ENCODE assay signal across 15 cellular contexts in the genomic region with DNA sequence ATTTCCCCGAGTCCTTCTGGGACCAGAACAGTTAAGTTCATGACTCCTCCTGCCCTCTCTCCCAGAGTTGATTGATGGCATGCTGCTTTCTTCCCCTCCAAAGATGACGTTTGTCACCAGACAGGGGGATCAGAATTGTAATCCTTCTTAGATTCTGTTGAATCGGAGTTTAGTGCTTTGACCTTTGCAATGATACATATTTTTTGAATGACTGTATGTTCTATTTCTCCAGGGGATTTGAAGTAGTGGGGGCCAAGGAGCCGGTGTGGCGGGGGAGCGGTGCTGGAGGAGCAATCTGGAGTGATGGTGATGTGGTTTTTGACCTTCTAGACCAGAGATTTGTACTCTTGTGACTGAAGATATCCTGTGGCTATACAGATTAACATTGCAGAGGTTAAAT.
DNase-seq lines count a peak whose midpoint lies in the region; TF ChIP-seq lines count a peak whose summit lies in the region.
"Had no signal": no experiment of that assay in that cellular context is flagged by ENCODE, and none has a peak within 500 bp of the region (broad histone marks: within the 10 kb centered on the region; RNA-seq: fewer than 3 reads in every experiment).

No MANE protein-coding gene starts in this region.

- H3K9me3 ChIP-seq in esophagus muscularis mucosa: no peaks in the 10 kb centered on the region
- H3K9me3 ChIP-seq in neural cell (ENCODE audit: low read length): no peaks in the 10 kb centered on the region
- H3K9me3 ChIP-seq in smooth muscle cell (replicated peaks; ENCODE audit: low read depth): no peaks in the 10 kb centered on the region
- H3K9me3 ChIP-seq in SK-N-SH: no peaks in the 10 kb centered on the region
- H3K9me3 ChIP-seq: BLaER1 treated with 17β-estradiol and CSF1 and Interleukin-3, amounts not matched to agents 10 nM and 100 nM had no signal

- H4K20me1 ChIP-seq in neural cell (ENCODE audit: insufficient read depth) (no peaks in the 10 kb centered on the region), smooth muscle cell (ENCODE audit: low read depth) (no peaks in the 10 kb centered on the region), SK-N-SH (ENCODE audit: insufficient read depth) (no peaks in the 10 kb centered on the region)
- H4K20me1 ChIP-seq: BLaER1 treated with 17β-estradiol and CSF1 and Interleukin-3, amounts not matched to agents 10 nM and 100 nM had no signal

- no peaks in the 10 kb centered on the region for H3K4me1 Mint-ChIP-seq in endothelial cell (ENCODE audit: unreplicated experiment)
- H3K4me1 Mint-ChIP-seq: CD4-positive, CD25-positive, alpha-beta regulatory T cell had no signal

- DNase-seq in T1000 (lab: John Stamatoyannopoulos, UW): peak; percentile 6
- DNase-seq in esophagus muscularis mucosa (ENCODE audit: extremely low spot score): peak; percentile 91
- DNase-seq in smooth muscle cell (lab: John Stamatoyannopoulos, UW; ENCODE audit: unreplicated experiment): no peak
- DNase-seq in SK-N-SH: no peak
- no peak for DNase-seq in NCI-H526 treated with DMSO at 0.1 percent for 48 hours (lab: John Stamatoyannopoulos, UW)
- no peak for DNase-seq in endothelial cell (ENCODE audit: low spot score)
- DNase-seq: ACHN; CD4-positive, CD25-positive, alpha-beta regulatory T cell; DMS53; GF-D8; H7 had no signal

- H3F3A ChIP-seq in neural cell (ENCODE audit: insufficient read depth, low read length, poor library complexity, severe bottlenecking): no peaks in the 10 kb centered on the region
- H3F3A ChIP-seq in smooth muscle cell (ENCODE audit: low read depth): no peaks in the 10 kb centered on the region
- no peaks in the 10 kb centered on the region for H3F3A ChIP-seq in SK-N-SH (replicated peaks; ENCODE audit: insufficient read depth)

- H3K9me3 Mint-ChIP-seq in endothelial cell (ENCODE audit: unreplicated experiment): no peaks in the 10 kb centered on the region
- H3K9me3 Mint-ChIP-seq: GM23338 had no signal

- 40% methylated on average over 6 of the region's 6 CpGs for WGBS in esophagus muscularis mucosa
- 30% methylated on average over 6 of the region's 6 CpGs for WGBS in smooth muscle cell (ENCODE audit: low lambda C conversion rate)
- 29% methylated on average over 6 of the region's 6 CpGs for whole genome bisulfite sequencing in SK-N-SH (ENCODE audit: low lambda C conversion rate)

- peaks cover 0 to 23% (median 18%) of the 10 kb centered on the region in 4 donors for H3K4me1 ChIP-seq in esophagus muscularis mucosa
- H3K4me1 ChIP-seq in smooth muscle cell (ENCODE audit: low read depth): no peaks in the 10 kb centered on the region
- H3K4me1 ChIP-seq in SK-N-SH (ENCODE audit: control insufficient read depth in 1 of 2, insufficient read depth in 2 of 2, low read depth in 1 of 2, low read length in 1 of 2): peaks cover 0 to 14% of the 10 kb centered on the region in 2 experiments; a peak in 2 of 4 replicates
- H3K4me1 ChIP-seq: BLaER1 treated with 17β-estradiol and CSF1 and Interleukin-3, amounts not matched to agents 10 nM and 100 nM had no signal

- TF ChIP-seq POLR2A in esophagus muscularis mucosa (IDR thresholded peaks at IDR 0.05; ENCODE audit: low read depth): no peak

- H3K9me2 ChIP-seq in neural cell (ENCODE audit: insufficient read depth, low read length) (no peaks in the 10 kb centered on the region), SK-N-SH (no peaks in the 10 kb centered on the region)

- CTCF ChIA-PET in SK-N-SH (lab: Yijun Ruan, JAX): no interaction called here

- no peak overlapping the region for H3K4me2 ChIP-seq in neural cell (ENCODE audit: low read length)
- peak overlapping the region; percentile 46 for H3K4me2 ChIP-seq in smooth muscle cell
- no peak overlapping the region for H3K4me2 ChIP-seq in SK-N-SH
- H3K4me2 ChIP-seq: BLaER1 treated with 17β-estradiol and CSF1 and Interleukin-3, amounts not matched to agents 10 nM and 100 nM; GM23338 had no signal

- POLR2A ChIA-PET in SK-N-SH (lab: Yijun Ruan, JAX): no interaction called here

- H3K36me3 ChIP-seq in esophagus muscularis mucosa (no peaks in the 10 kb centered on the region), neural cell (ENCODE audit: insufficient read depth, low read length) (no peaks in the 10 kb centered on the region), smooth muscle cell (ENCODE audit: low read depth) (no peaks in the 10 kb centered on the region), SK-N-SH (replicated peaks in 1 of 2; ENCODE audit: control insufficient read depth in 1 of 2, insufficient read depth in 2 of 2, low read length in 1 of 2) (no peaks in the 10 kb centered on the region)
- H3K36me3 ChIP-seq: BLaER1 treated with 17β-estradiol and CSF1 and Interleukin-3, amounts not matched to agents 10 nM and 100 nM had no signal

- no peak overlapping the region for H3K4me3 Mint-ChIP-seq in endothelial cell (ENCODE audit: unreplicated experiment)
- H3K4me3 Mint-ChIP-seq: CD4-positive, CD25-positive, alpha-beta regulatory T cell; GM23338 had no signal

- H3K27me3 Mint-ChIP-seq in endothelial cell (ENCODE audit: unreplicated experiment): no peaks in the 10 kb centered on the region
- H3K27me3 Mint-ChIP-seq: CD4-positive, CD25-positive, alpha-beta regulatory T cell had no signal

- H3K27me3 ChIP-seq in esophagus muscularis mucosa (no peaks in the 10 kb centered on the region), neural cell (ENCODE audit: insufficient read depth, low read depth, low read length) (no peaks in the 10 kb centered on the region), smooth muscle cell (ENCODE audit: low read depth) (no peaks in the 10 kb centered on the region), SK-N-SH (ENCODE audit: insufficient read depth) (no peaks in the 10 kb centered on the region)
- H3K27me3 ChIP-seq: BLaER1 treated with 17β-estradiol and CSF1 and Interleukin-3, amounts not matched to agents 10 nM and 100 nM had no signal

- no peak overlapping the region for H3K9ac ChIP-seq in neural cell (ENCODE audit: low read length)
- no peak overlapping the region for H3K9ac ChIP-seq in smooth muscle cell (ENCODE audit: low read depth)
- H3K9ac ChIP-seq in SK-N-SH: no peak overlapping the region
- H3K9ac ChIP-seq: BLaER1 treated with 17β-estradiol and CSF1 and Interleukin-3, amounts not matched to agents 10 nM and 100 nM had no signal

- TF ChIP-seq RAD21 in neural cell (conservative IDR thresholded peaks at IDR 0.05): no peak
- no peak for TF ChIP-seq RAD21 in SK-N-SH (IDR thresholded peaks at IDR 0.05; ENCODE audit: low read length)

- no peaks in the 10 kb centered on the region for H3K36me3 Mint-ChIP-seq in endothelial cell (ENCODE audit: low read depth, unreplicated experiment)
- H3K36me3 Mint-ChIP-seq: CD4-positive, CD25-positive, alpha-beta regulatory T cell had no signal

- no peak overlapping the region for H3K4me3 ChIP-seq in esophagus muscularis mucosa
- H3K4me3 ChIP-seq in neural cell (ENCODE audit: low read length): no peak overlapping the region
- no peak overlapping the region for H3K4me3 ChIP-seq in smooth muscle cell
- H3K4me3 ChIP-seq in SK-N-SH (ENCODE audit: low read depth in 2 of 2, low read length in 1 of 2): no peak overlapping the region
- H3K4me3 ChIP-seq: BLaER1 treated with 17β-estradiol and CSF1 and Interleukin-3, amounts not matched to agents 10 nM and 100 nM; GM23338 had no signal

- H3K27ac ChIP-seq in esophagus muscularis mucosa (replicated peaks in 1 of 4) (no peak overlapping the region), neural cell (ENCODE audit: low read length) (no peak overlapping the region), smooth muscle cell (ENCODE audit: low read depth) (no peak overlapping the region), SK-N-SH (ENCODE audit: low read depth in 2 of 2, low read length in 1 of 2) (no peak overlapping the region)
- H3K27ac ChIP-seq: BLaER1 treated with 17β-estradiol and CSF1 and Interleukin-3, amounts not matched to agents 10 nM and 100 nM; HL-60 had no signal

- no peak for TF ChIP-seq EP300 in esophagus muscularis mucosa (IDR thresholded peaks at IDR 0.05)
- TF ChIP-seq EP300 in neural cell (conservative IDR thresholded peaks at IDR 0.05; ENCODE audit: poor library complexity, severe bottlenecking): peak; percentile 22
- TF ChIP-seq EP300 in SK-N-SH (IDR thresholded peaks at IDR 0.05; ENCODE audit: borderline replicate concordance in 1 of 2, low read depth in 1 of 2, low read length in 1 of 2): no peak

- H2AFZ ChIP-seq in neural cell (ENCODE audit: low read depth, low read length) (no peak overlapping the region), smooth muscle cell (ENCODE audit: low read depth) (no peak overlapping the region), SK-N-SH (ENCODE audit: low read depth) (no peak overlapping the region)
- H2AFZ ChIP-seq: GM23338 had no signal

- no peak for TF ChIP-seq CTCF in esophagus muscularis mucosa (IDR thresholded peaks at IDR 0.05)
- no peak for TF ChIP-seq CTCF in neural cell (IDR thresholded peaks at IDR 0.05; ENCODE audit: poor library complexity, severe bottlenecking)
- TF ChIP-seq CTCF in smooth muscle cell (IDR thresholded peaks at IDR 0.05; ENCODE audit: borderline replicate concordance, insufficient read depth, poor library complexity, severe bottlenecking): no peak
- no peak for TF ChIP-seq CTCF in SK-N-SH (IDR thresholded peaks at IDR 0.05)
- TF ChIP-seq CTCF in endothelial cell (IDR thresholded peaks at IDR 0.05; ENCODE audit: unreplicated experiment): no peak

- intact Hi-C loops in esophagus muscularis mucosa (cut with DNase I): no loop called here

- H3K27ac Mint-ChIP-seq in endothelial cell (ENCODE audit: unreplicated experiment): no peak overlapping the region
- H3K27ac Mint-ChIP-seq: CD4-positive, CD25-positive, alpha-beta regulatory T cell; GM23338 had no signal

- H3K79me2 ChIP-seq in neural cell (replicated peaks; ENCODE audit: insufficient read depth, low read length) (no peaks in the 10 kb centered on the region), smooth muscle cell (ENCODE audit: low read depth) (no peaks in the 10 kb centered on the region), SK-N-SH (ENCODE audit: insufficient read depth) (no peaks in the 10 kb centered on the region)

TF ChIP-seq in neural cell, 6 proteins besides CTCF, POLR2A, EP300 and RAD21:
- no peak for TF ChIP-seq POLR2AphosphoS5 (IDR thresholded peaks at IDR 0.05)
- TF ChIP-seq TAF1 (IDR thresholded peaks at IDR 0.05; ENCODE audit: low read depth): no peak

TF ChIP-seq in SK-N-SH, 30 proteins besides CTCF, POLR2A, EP300 and RAD21 (continues in another document):
- TF ChIP-seq ELF1 (IDR thresholded peaks at IDR 0.05) (no peak), CHD2 (IDR thresholded peaks at IDR 0.05; ENCODE audit: low read length, partially characterized antibody) (no peak), NFIC (IDR thresholded peaks at IDR 0.05; ENCODE audit: borderline replicate concordance) (no peak), FOXM1 (IDR thresholded peaks at IDR 0.05; ENCODE audit: low read depth) (no peak)
- TF ChIP-seq, protein P1, sequence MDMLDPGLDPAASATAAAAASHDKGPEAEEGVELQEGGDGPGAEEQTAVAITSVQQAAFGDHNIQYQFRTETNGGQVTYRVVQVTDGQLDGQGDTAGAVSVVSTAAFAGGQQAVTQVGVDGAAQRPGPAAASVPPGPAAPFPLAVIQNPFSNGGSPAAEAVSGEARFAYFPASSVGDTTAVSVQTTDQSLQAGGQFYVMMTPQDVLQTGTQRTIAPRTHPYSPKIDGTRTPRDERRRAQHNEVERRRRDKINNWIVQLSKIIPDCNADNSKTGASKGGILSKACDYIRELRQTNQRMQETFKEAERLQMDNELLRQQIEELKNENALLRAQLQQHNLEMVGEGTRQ (IDR thresholded peaks at IDR 0.05; ENCODE audit: borderline replicate concordance, low read depth, low read length): no peak

Comparison
In these comparisons a context has a peak if more than half of its experiments do, and no peak if none do; other contexts are left out.
1. DNase-seq: peak in T1000 (single experiment) and esophagus muscularis mucosa (single experiment); none in smooth muscle cell (single experiment), SK-N-SH (single experiment), NCI-H526 treated with DMSO at 0.1 percent for 48 hours (single experiment) and endothelial cell (single experiment).